Comparison of ENCODE assay signal across 2 cellular contexts in genomic region chr5:180206993-180207392, GRCh38.
TF ChIP-seq lines count a peak whose summit lies in the region.

No MANE protein-coding gene starts in this region.

TF ChIP-seq in GM23338, 12 proteins besides CTCF, POLR2A, EP300 and RAD21:
- TF ChIP-seq NANOG (IDR thresholded peaks at IDR 0.05; ENCODE audit: borderline replicate concordance): no peak
- no peak for TF ChIP-seq ZNF331 (CRISPR knock-in tag; IDR thresholded peaks at IDR 0.05; ENCODE audit: low read depth)
- no peak for TF ChIP-seq STAT1 (IDR thresholded peaks at IDR 0.05; ENCODE audit: unreplicated experiment)
- no peak for TF ChIP-seq ZNF114 (CRISPR knock-in tag; IDR thresholded peaks at IDR 0.05)
- no peak for TF ChIP-seq CREB1 (CRISPR knock-in tag; IDR thresholded peaks at IDR 0.05; ENCODE audit: low read depth)
- no peak for TF ChIP-seq JUNB (IDR thresholded peaks at IDR 0.05; ENCODE audit: unreplicated experiment)
- TF ChIP-seq ZNF462 (CRISPR knock-in tag; IDR thresholded peaks at IDR 0.05): no peak
- no peak for TF ChIP-seq EZH2phosphoT487 (IDR thresholded peaks at IDR 0.05; ENCODE audit: unreplicated experiment)

TF ChIP-seq in H1, 55 proteins besides CTCF, POLR2A, EP300 and RAD21:
- TF ChIP-seq TAF1 (IDR thresholded peaks at IDR 0.05; ENCODE audit: low read depth, low read length) (no peak), BRCA1 (IDR thresholded peaks at IDR 0.05; ENCODE audit: low read depth, low read length) (no peak), RBBP5 (IDR thresholded peaks at IDR 0.05; ENCODE audit: borderline replicate concordance, low read depth, low read length) (no peak), SIRT6 (IDR thresholded peaks at IDR 0.05; ENCODE audit: low read length) (no peak), KDM1A (IDR thresholded peaks at IDR 0.05; ENCODE audit: borderline replicate concordance, low read length) (no peak), CHD2 (IDR thresholded peaks at IDR 0.05; ENCODE audit: low read length) (no peak), GABPA (IDR thresholded peaks at IDR 0.05; ENCODE audit: borderline replicate concordance, insufficient read depth, low read length) (no peak), CHD7 (IDR thresholded peaks at IDR 0.05; ENCODE audit: insufficient replicate concordance, low read length) (no peak), TEAD4 (IDR thresholded peaks at IDR 0.05; ENCODE audit: low read depth, low read length) (no peak), HDAC6 (IDR thresholded peaks at IDR 0.05; ENCODE audit: low read depth, low read length) (no peak), ATF3 (IDR thresholded peaks at IDR 0.05; ENCODE audit: insufficient read depth, low read depth, low read length) (no peak), POU5F1 (IDR thresholded peaks at IDR 0.05; ENCODE audit: low read depth, low read length) (no peak), BACH1 (IDR thresholded peaks at IDR 0.05; ENCODE audit: low read length) (no peak), CBX8 (IDR thresholded peaks at IDR 0.05; ENCODE audit: borderline replicate concordance, low read depth, low read length) (no peak), HDAC2 (IDR thresholded peaks at IDR 0.05; ENCODE audit: borderline replicate concordance in 1 of 2, low read depth in 2 of 2, low read length in 2 of 2) (no peak), SRF (IDR thresholded peaks at IDR 0.05; ENCODE audit: low read depth, low read length) (no peak), USF2 (IDR thresholded peaks at IDR 0.05; ENCODE audit: low read length) (no peak)
